ENCODE assay signal across 19 cellular contexts in the genomic region with DNA sequence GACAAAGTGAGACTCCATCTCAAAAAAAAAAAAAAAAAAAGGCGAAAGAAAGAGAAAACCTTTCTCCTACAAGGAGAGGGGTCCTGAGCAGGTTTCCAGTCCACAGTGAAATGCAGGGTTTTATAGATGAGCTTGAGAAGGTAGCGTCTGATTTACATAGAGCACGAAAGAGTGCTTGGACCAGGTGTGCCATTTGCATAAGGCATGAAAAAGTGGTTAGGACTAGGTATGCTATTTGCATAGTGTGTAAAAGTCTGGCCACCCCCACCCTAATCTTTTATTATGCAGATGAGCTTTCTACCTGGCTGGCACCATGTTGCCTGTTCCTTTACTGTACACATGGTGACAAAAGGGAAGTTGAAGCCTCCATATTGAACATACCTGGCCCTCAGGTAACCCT. TPM values are rescaled to one million over a fixed set of nuclear protein-coding genes. Genes with fewer than 3 reads are reported as not detected.
DNase-seq lines count a peak whose midpoint lies in the region; ATAC-seq and TF ChIP-seq lines count a peak whose summit lies in the region.
"Had no signal": no experiment of that assay in that cellular context is flagged by ENCODE, and none has a peak within 500 bp of the region (broad histone marks: within the 10 kb centered on the region; RNA-seq: fewer than 3 reads in every experiment).

No MANE protein-coding gene starts in this region.

- no peak for ATAC-seq in activated CD8-positive, alpha-beta memory T cell treated with anti-CD3 and anti-CD28 coated beads, Interleukin-2, amount 10 ng/mL, durations not matched to agents 7 days and 5 days
- ATAC-seq in WTC11 = peak; percentile 34
- peak; percentile 30 to 49 for ATAC-seq in naive B cell (ENCODE audit: low read depth in 2 of 2)
- ATAC-seq in GM19452 (IDR thresholded peaks at IDR 0.05; ENCODE audit: unreplicated experiment) = no peak

- H3K36me3 Mint-ChIP-seq in activated CD8-positive, alpha-beta memory T cell treated with anti-CD3 and anti-CD28 coated beads, Interleukin-2, amount 10 ng/mL, durations not matched to agents 7 days and 5 days = peaks cover 1% of the 10 kb centered on the region
- peaks cover 6% of the 10 kb centered on the region for H3K36me3 Mint-ChIP-seq in WTC11
- no peaks in the 10 kb centered on the region for H3K36me3 Mint-ChIP-seq in naive B cell

- POLR2A ChIA-PET in WTC11 (lab: Charles Lee) = interaction anchor here (0.7 to 1.2 kb wide), 4 partner anchors 10 to 295 kb away, joined by 3 to 6 read pairs (median 5); no protein-coding TSS in a partner anchor

- H3K4me1 Mint-ChIP-seq in activated CD8-positive, alpha-beta memory T cell treated with anti-CD3 and anti-CD28 coated beads, Interleukin-2, amount 10 ng/mL, durations not matched to agents 7 days and 5 days = peaks cover 1% of the 10 kb centered on the region
- H3K4me1 Mint-ChIP-seq in WTC11 (peaks cover 56% of the 10 kb centered on the region), naive B cell (peaks cover 7 to 20% (median 10%) of the 10 kb centered on the region in 3 donors)

- no peaks in the 10 kb centered on the region for H3K9me3 Mint-ChIP-seq in activated CD8-positive, alpha-beta memory T cell treated with anti-CD3 and anti-CD28 coated beads, Interleukin-2, amount 10 ng/mL, durations not matched to agents 7 days and 5 days (ENCODE audit: low read depth)
- H3K9me3 Mint-ChIP-seq in WTC11 (peaks cover 13% of the 10 kb centered on the region), naive B cell (peaks cover 0 to 6% (median 2%) of the 10 kb centered on the region in 7 donors)
- H3K9me3 Mint-ChIP-seq: CD4-positive, alpha-beta T cell had no signal

- peak; percentile 15 for DNase-seq in activated CD8-positive, alpha-beta memory T cell treated with anti-CD3 and anti-CD28 coated beads for 24 hours
- no peak for DNase-seq in activated CD8-positive, alpha-beta memory T cell treated with anti-CD3 and anti-CD28 coated beads, Interleukin-2, amount 10 ng/mL, durations not matched to agents 7 days and 5 days
- peak; percentile 98 for DNase-seq in NCI-H526 (lab: John Stamatoyannopoulos, UW)
- DNase-seq in WTC11 (ENCODE audit: low spot score) = no peak
- no peak for DNase-seq in naive B cell
- DNase-seq in activated naive CD4-positive, alpha-beta T cell treated with anti-CD3 and anti-CD28 coated beads, Interleukin-2, amount 50 U/mL, for 16 hours = no peak
- no peak for DNase-seq in DMS79 treated with DMSO at 0.1 percent for 48 hours (lab: John Stamatoyannopoulos, UW)
- DNase-seq: BE2C; Caco-2; CD4-positive, alpha-beta T cell; EL; NCI-H1105; NCI-H2081 treated with DMSO at 0.1 percent for 48 hours; NK-92 treated with Interleukin-12 subunit alpha and Interleukin-12 subunit beta, amount 100 ng/mL, for 24 hours; SHP77 treated with DMSO at 0.1 percent for 48 hours; SK-N-SH had no signal

- peaks cover 6% of the 10 kb centered on the region for H3K27me3 Mint-ChIP-seq in activated CD8-positive, alpha-beta memory T cell treated with anti-CD3 and anti-CD28 coated beads, Interleukin-2, amount 10 ng/mL, durations not matched to agents 7 days and 5 days
- H3K27me3 Mint-ChIP-seq in WTC11 (ENCODE audit: low read depth) (no peaks in the 10 kb centered on the region; the same call in 1 of the 2 replicates), naive B cell (peaks cover 5 to 7% (median 5%) of the 10 kb centered on the region in 3 donors)
- H3K27me3 Mint-ChIP-seq: CD4-positive, alpha-beta T cell had no signal

- no peak for TF ChIP-seq CTCF in WTC11 (IDR thresholded peaks at IDR 0.05)

- H3K27ac Mint-ChIP-seq in activated CD8-positive, alpha-beta memory T cell treated with anti-CD3 and anti-CD28 coated beads, Interleukin-2, amount 10 ng/mL, durations not matched to agents 7 days and 5 days = no peak overlapping the region
- H3K27ac Mint-ChIP-seq in WTC11 = peak overlapping the region; percentile 24
- no peak overlapping the region for H3K27ac Mint-ChIP-seq in naive B cell
- H3K27ac Mint-ChIP-seq: CD4-positive, alpha-beta T cell had no signal

- CTCF ChIA-PET in activated CD8-positive, alpha-beta memory T cell treated with anti-CD3 and anti-CD28 coated beads, Interleukin-2, amount 10 ng/mL, durations not matched to agents 7 days and 5 days (lab: Charles Lee) = interaction anchor here (1.2 to 1.4 kb wide), 3 partner anchors 10 to 453 kb away, joined by 3 to 7 read pairs (median 5); no protein-coding TSS in a partner anchor
- CTCF ChIA-PET in WTC11 (lab: Charles Lee) = interaction anchor here (0.7 to 2.0 kb wide), 5 partner anchors 10 to 396 kb away, joined by 3 to 17 read pairs (median 5); no protein-coding TSS in a partner anchor

- H3K4me3 Mint-ChIP-seq in activated CD8-positive, alpha-beta memory T cell treated with anti-CD3 and anti-CD28 coated beads, Interleukin-2, amount 10 ng/mL, durations not matched to agents 7 days and 5 days = no peak overlapping the region
- H3K4me3 Mint-ChIP-seq in WTC11 (no peak overlapping the region; the same call in 1 of the 2 replicates), naive B cell (no peak overlapping the region)
- H3K4me3 Mint-ChIP-seq: CD4-positive, alpha-beta T cell had no signal

TF ChIP-seq in WTC11, 78 proteins besides CTCF, POLR2A, EP300 and RAD21 (continues in another document):
- TF ChIP-seq, protein P1, sequence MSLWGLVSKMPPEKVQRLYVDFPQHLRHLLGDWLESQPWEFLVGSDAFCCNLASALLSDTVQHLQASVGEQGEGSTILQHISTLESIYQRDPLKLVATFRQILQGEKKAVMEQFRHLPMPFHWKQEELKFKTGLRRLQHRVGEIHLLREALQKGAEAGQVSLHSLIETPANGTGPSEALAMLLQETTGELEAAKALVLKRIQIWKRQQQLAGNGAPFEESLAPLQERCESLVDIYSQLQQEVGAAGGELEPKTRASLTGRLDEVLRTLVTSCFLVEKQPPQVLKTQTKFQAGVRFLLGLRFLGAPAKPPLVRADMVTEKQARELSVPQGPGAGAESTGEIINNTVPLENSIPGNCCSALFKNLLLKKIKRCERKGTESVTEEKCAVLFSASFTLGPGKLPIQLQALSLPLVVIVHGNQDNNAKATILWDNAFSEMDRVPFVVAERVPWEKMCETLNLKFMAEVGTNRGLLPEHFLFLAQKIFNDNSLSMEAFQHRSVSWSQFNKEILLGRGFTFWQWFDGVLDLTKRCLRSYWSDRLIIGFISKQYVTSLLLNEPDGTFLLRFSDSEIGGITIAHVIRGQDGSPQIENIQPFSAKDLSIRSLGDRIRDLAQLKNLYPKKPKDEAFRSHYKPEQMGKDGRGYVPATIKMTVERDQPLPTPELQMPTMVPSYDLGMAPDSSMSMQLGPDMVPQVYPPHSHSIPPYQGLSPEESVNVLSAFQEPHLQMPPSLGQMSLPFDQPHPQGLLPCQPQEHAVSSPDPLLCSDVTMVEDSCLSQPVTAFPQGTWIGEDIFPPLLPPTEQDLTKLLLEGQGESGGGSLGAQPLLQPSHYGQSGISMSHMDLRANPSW (CRISPR knock-in tag; conservative IDR thresholded peaks at IDR 0.05; ENCODE audit: low read depth) = no peak
- TF ChIP-seq, protein P2, sequence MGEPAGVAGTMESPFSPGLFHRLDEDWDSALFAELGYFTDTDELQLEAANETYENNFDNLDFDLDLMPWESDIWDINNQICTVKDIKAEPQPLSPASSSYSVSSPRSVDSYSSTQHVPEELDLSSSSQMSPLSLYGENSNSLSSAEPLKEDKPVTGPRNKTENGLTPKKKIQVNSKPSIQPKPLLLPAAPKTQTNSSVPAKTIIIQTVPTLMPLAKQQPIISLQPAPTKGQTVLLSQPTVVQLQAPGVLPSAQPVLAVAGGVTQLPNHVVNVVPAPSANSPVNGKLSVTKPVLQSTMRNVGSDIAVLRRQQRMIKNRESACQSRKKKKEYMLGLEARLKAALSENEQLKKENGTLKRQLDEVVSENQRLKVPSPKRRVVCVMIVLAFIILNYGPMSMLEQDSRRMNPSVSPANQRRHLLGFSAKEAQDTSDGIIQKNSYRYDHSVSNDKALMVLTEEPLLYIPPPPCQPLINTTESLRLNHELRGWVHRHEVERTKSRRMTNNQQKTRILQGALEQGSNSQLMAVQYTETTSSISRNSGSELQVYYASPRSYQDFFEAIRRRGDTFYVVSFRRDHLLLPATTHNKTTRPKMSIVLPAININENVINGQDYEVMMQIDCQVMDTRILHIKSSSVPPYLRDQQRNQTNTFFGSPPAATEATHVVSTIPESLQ (CRISPR knock-in tag; IDR thresholded peaks at IDR 0.05) = no peak
- TF ChIP-seq, protein P3, sequence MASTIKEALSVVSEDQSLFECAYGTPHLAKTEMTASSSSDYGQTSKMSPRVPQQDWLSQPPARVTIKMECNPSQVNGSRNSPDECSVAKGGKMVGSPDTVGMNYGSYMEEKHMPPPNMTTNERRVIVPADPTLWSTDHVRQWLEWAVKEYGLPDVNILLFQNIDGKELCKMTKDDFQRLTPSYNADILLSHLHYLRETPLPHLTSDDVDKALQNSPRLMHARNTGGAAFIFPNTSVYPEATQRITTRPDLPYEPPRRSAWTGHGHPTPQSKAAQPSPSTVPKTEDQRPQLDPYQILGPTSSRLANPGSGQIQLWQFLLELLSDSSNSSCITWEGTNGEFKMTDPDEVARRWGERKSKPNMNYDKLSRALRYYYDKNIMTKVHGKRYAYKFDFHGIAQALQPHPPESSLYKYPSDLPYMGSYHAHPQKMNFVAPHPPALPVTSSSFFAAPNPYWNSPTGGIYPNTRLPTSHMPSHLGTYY (CRISPR knock-in tag; IDR thresholded peaks at IDR 0.05) = no peak
- TF ChIP-seq, protein P4, sequence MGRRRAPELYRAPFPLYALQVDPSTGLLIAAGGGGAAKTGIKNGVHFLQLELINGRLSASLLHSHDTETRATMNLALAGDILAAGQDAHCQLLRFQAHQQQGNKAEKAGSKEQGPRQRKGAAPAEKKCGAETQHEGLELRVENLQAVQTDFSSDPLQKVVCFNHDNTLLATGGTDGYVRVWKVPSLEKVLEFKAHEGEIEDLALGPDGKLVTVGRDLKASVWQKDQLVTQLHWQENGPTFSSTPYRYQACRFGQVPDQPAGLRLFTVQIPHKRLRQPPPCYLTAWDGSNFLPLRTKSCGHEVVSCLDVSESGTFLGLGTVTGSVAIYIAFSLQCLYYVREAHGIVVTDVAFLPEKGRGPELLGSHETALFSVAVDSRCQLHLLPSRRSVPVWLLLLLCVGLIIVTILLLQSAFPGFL (CRISPR knock-in tag; IDR thresholded peaks at IDR 0.05; ENCODE audit: borderline replicate concordance) = no peak
- TF ChIP-seq NR3C1 (CRISPR knock-in tag; conservative IDR thresholded peaks at IDR 0.05; ENCODE audit: low read depth) = no peak

RNA-seq across cellular contexts. Expression of a gene that starts 13.6 kb away (rescaled TPM):
- not detected for total RNA-seq in activated CD8-positive, alpha-beta memory T cell treated with anti-CD3 and anti-CD28 coated beads, Interleukin-2, amount 10 ng/mL, durations not matched to agents 7 days and 5 days
- not detected in 3 replicates for total RNA-seq in WTC11 (2021)
- not detected for polyA plus RNA-seq in naive B cell (ENCODE audit: low read depth in 6 of 6)
- total RNA-seq: A172; Caco-2; CD4-positive, alpha-beta T cell; HT1080 had no signal
- polyA plus RNA-seq: SK-N-SH had no signal

RNA-seq across cellular contexts. Expression of a gene that starts 28.1 kb away (rescaled TPM):
- total RNA-seq in activated CD8-positive, alpha-beta memory T cell treated with anti-CD3 and anti-CD28 coated beads, Interleukin-2, amount 10 ng/mL, durations not matched to agents 7 days and 5 days = under 1 TPM; 0.19 to 0.23 TPM
- 0.09 to 0.22 TPM (median 0.11 TPM) in 3 replicates for total RNA-seq in WTC11 (2021)
- polyA plus RNA-seq in naive B cell (ENCODE audit: low read depth in 6 of 6) = under 1 TPM in 3 of 6 donors, not detected in 3; 0.07 to 0.19 (median 0.13) TPM
- total RNA-seq: A172, Caco-2, HT1080 had no signal

Comparison
In these comparisons a context has a peak if more than half of its experiments do, and no peak if none do; other contexts are left out.
1. DNase-seq: peak in activated CD8-positive, alpha-beta memory T cell treated with anti-CD3 and anti-CD28 coated beads for 24 hours (single experiment) and NCI-H526 (2 of 2); none in activated CD8-positive, alpha-beta memory T cell treated with anti-CD3 and anti-CD28 coated beads, Interleukin-2, amount 10 ng/mL, durations not matched to agents 7 days and 5 days (single experiment), WTC11 (single experiment), naive B cell (single experiment), activated naive CD4-positive, alpha-beta T cell treated with anti-CD3 and anti-CD28 coated beads, Interleukin-2, amount 50 U/mL, for 16 hours (single experiment) and DMS79 treated with DMSO at 0.1 percent for 48 hours (single experiment).
2. ATAC-seq: peak in WTC11 (single experiment) and naive B cell (2 of 2); none in activated CD8-positive, alpha-beta memory T cell treated with anti-CD3 and anti-CD28 coated beads, Interleukin-2, amount 10 ng/mL, durations not matched to agents 7 days and 5 days (single experiment) and GM19452 (single experiment).